In the genomic region with DNA sequence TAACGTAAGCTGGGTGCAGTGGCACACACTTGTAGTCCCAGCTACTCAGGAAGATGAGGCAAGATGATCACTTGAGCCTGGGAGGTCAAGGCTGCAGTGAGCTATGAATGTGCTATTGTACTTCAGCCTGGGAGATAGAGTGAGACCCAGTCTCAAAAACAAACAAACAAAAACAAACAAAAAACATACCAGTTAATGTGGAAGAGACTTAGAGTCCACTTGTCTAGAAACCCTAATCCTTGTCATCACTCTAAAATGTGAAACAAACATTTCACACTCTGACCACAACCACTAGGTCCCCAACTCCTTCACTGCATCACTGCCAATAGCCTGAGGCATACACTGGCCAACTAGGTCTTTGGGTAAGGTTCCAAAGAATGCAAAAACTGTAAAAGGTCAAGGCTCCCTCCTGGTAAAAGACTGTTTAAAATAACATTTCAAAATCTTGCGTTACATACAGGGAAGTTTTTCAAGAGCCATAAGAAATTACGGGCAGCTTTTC, we compare ENCODE assay signal across 23 cellular contexts. TPM values are rescaled to one million over a fixed set of nuclear protein-coding genes. Genes with fewer than 3 reads are reported as not detected.
DNase-seq lines count a peak whose midpoint lies in the region; ATAC-seq and TF ChIP-seq lines count a peak whose summit lies in the region.
"Had no signal": no experiment of that assay in that cellular context is flagged by ENCODE, and none has a peak within 500 bp of the region (broad histone marks: within the 10 kb centered on the region; RNA-seq: fewer than 3 reads in every experiment).

No MANE protein-coding gene starts in this region.

- no peak overlapping the region for H2AK5ac ChIP-seq in IMR-90 (ENCODE audit: low read depth, low read length)

- no peak overlapping the region for H4K5ac ChIP-seq in IMR-90 (ENCODE audit: low read depth, low read length)

- H3K79me2 ChIP-seq in mammary epithelial cell (ENCODE audit: insufficient read depth, low read length), result no peaks in the 10 kb centered on the region

- H3K27me3 ChIP-seq in IMR-90 (ENCODE audit: control insufficient read depth, insufficient read depth, low read length) (no peaks in the 10 kb centered on the region), mammary epithelial cell (ENCODE audit: insufficient read depth, low read length) (no peaks in the 10 kb centered on the region), lower lobe of right lung (ENCODE audit: low read depth) (peaks cover 6% of the 10 kb centered on the region), ascending aorta (no peaks in the 10 kb centered on the region), colonic mucosa (no peaks in the 10 kb centered on the region)
- H3K27me3 ChIP-seq: BE2C had no signal

- H3K4me3 ChIP-seq in IMR-90 (ENCODE audit: insufficient read depth, low read depth, low read length) (no peak overlapping the region), mammary epithelial cell (replicated peaks in 1 of 3; ENCODE audit: insufficient read depth in 1 of 3, low read depth in 2 of 3, low read length in 3 of 3) (no peak overlapping the region), lower lobe of right lung (no peak overlapping the region), ascending aorta (no peak overlapping the region), colonic mucosa (no peak overlapping the region)
- H3K4me3 ChIP-seq: heart right ventricle, suprapubic skin had no signal

- intact Hi-C loops in Calu3 (cut with micrococcal nuclease; ENCODE audit: unreplicated experiment), result no loop called here
- intact Hi-C loops in IMR-90 (cut with micrococcal nuclease), result no loop called here
- intact Hi-C loops in mammary epithelial cell (cut with micrococcal nuclease), result no loop called here
- intact Hi-C loops in lower lobe of right lung (cut with DNase I), result no loop called here
- intact Hi-C loops in ascending aorta (cut with DNase I), result no loop called here
- intact Hi-C loops in colonic mucosa (cut with DNase I), result no loop called here

- no peak overlapping the region for H2BK5ac ChIP-seq in IMR-90 (ENCODE audit: low read depth, low read length, poor library complexity, severe bottlenecking)

- no peaks in the 10 kb centered on the region for H3K9me3 Mint-ChIP-seq in Calu3 (ENCODE audit: low read depth, unreplicated experiment)

- H3K18ac ChIP-seq in IMR-90 (ENCODE audit: low read depth, low read length), result no peak overlapping the region

- no peak overlapping the region for H2BK120ac ChIP-seq in IMR-90 (ENCODE audit: low read depth, low read length)

- no peaks in the 10 kb centered on the region for H3K36me3 ChIP-seq in IMR-90 (ENCODE audit: control insufficient read depth, insufficient read depth, low read length)
- no peaks in the 10 kb centered on the region for H3K36me3 ChIP-seq in mammary epithelial cell (ENCODE audit: insufficient read depth, low read length)
- no peaks in the 10 kb centered on the region for H3K36me3 ChIP-seq in lower lobe of right lung
- H3K36me3 ChIP-seq in ascending aorta, result no peaks in the 10 kb centered on the region
- H3K36me3 ChIP-seq in colonic mucosa, result no peaks in the 10 kb centered on the region
- H3K36me3 ChIP-seq: BE2C, heart right ventricle, neutrophil, suprapubic skin had no signal

- dilution Hi-C loops in IMR-90 (cut with HindIII; ENCODE audit: low sequenced_read_pairs, unreplicated experiment) (no loop called here), mammary epithelial cell (cut with HindIII; ENCODE audit: low sequenced_read_pairs) (no loop called here)

- no peak overlapping the region for H3K4ac ChIP-seq in IMR-90 (ENCODE audit: low read depth, low read length)

- no peak overlapping the region for H2AK9ac ChIP-seq in IMR-90 (replicated peaks; ENCODE audit: low read depth, low read length, poor library complexity)

- ATAC-seq in IMR-90 (ENCODE audit: low read depth), result peak; percentile 32; the same call in 1 of the 2 replicates
- peak; percentile 47 to 66 for ATAC-seq in lower lobe of right lung
- no peak for ATAC-seq in HG03442 (IDR thresholded peaks at IDR 0.05; ENCODE audit: unreplicated experiment)
- ATAC-seq: heart right ventricle, Right ventricle myocardium inferior had no signal

- peaks cover 25% of the 10 kb centered on the region for H3K4me1 Mint-ChIP-seq in Calu3 (ENCODE audit: low read depth, unreplicated experiment)
- H3K4me1 Mint-ChIP-seq: IgD-negative memory B cell had no signal

- H3K4me2 ChIP-seq in IMR-90 (ENCODE audit: low read depth, low read length) (no peak overlapping the region), mammary epithelial cell (ENCODE audit: insufficient read depth, low read depth, low read length) (no peak overlapping the region)

- WGBS in IMR-90 (ENCODE audit: extremely low coverage in 2 of 2, insufficient read length in 1 of 2), 2 experiments, result no CpG with 5 or more reads among the region's 3 CpGs
- 18% methylated on average over 3 of the region's 3 CpGs for WGBS in mammary epithelial cell (ENCODE audit: low coverage, missing lambda C conversion rate)

- H3K4me3 Mint-ChIP-seq in Calu3 (ENCODE audit: low read depth, unreplicated experiment), result no peak overlapping the region
- H3K4me3 Mint-ChIP-seq: IgD-negative memory B cell had no signal

- CTCF ChIA-PET in Calu3 (lab: Charles Lee), result interaction anchor here (0.7 to 1.1 kb wide), 3 partner anchors 8 to 61 kb away, joined by 3 to 4 read pairs (median 4); no protein-coding TSS in a partner anchor
- CTCF ChIA-PET in IMR-90 (lab: Yijun Ruan, JAX), result no interaction called here
- CTCF ChIA-PET in mammary epithelial cell (lab: Charles Lee; ENCODE audit: low non-redundant PET), result no interaction called here

- TF ChIP-seq CTCF in Calu3 (IDR thresholded peaks at IDR 0.05; ENCODE audit: unreplicated experiment), result no peak
- TF ChIP-seq CTCF in IMR-90 (conservative IDR thresholded peaks at IDR 0.05; ENCODE audit: low read depth, low read length), result no peak
- TF ChIP-seq CTCF in mammary epithelial cell (conservative IDR thresholded peaks at IDR 0.05 in 1 of 2, IDR thresholded peaks at IDR 0.05 in 1 of 2; ENCODE audit: extremely low read depth in 1 of 2, insufficient read depth in 1 of 2, low read depth in 1 of 2, low read length in 2 of 2), result no peak
- no peak for TF ChIP-seq CTCF in lower lobe of right lung (IDR thresholded peaks at IDR 0.05)
- no peak for TF ChIP-seq CTCF in ascending aorta (IDR thresholded peaks at IDR 0.05)
- TF ChIP-seq CTCF in colonic mucosa (IDR thresholded peaks at IDR 0.05), result no peak

- no peak overlapping the region for H3K14ac ChIP-seq in IMR-90 (replicated peaks; ENCODE audit: low read depth, low read length)

- no peaks in the 10 kb centered on the region for H3K9me1 ChIP-seq in IMR-90 (ENCODE audit: insufficient read depth, low read length)

- no peak overlapping the region for H4K91ac ChIP-seq in IMR-90 (ENCODE audit: insufficient read depth, low read depth, low read length)

- H3K9ac ChIP-seq in IMR-90 (ENCODE audit: low read depth, low read length), result no peak overlapping the region
- H3K9ac ChIP-seq in mammary epithelial cell (ENCODE audit: insufficient read depth, low read length), result no peak overlapping the region
- H3K9ac ChIP-seq in colonic mucosa (ENCODE audit: low read depth in 2 of 2, low read length in 2 of 2), result no peak overlapping the region

- no peak overlapping the region for H3K23ac ChIP-seq in IMR-90 (ENCODE audit: low read depth, low read length)

- H3K36me3 Mint-ChIP-seq in Calu3 (ENCODE audit: insufficient read depth, unreplicated experiment), result no peaks in the 10 kb centered on the region
- H3K36me3 Mint-ChIP-seq: IgD-negative memory B cell had no signal

- H4K8ac ChIP-seq in IMR-90 (ENCODE audit: low read depth in 2 of 2, low read length in 2 of 2), result no peak overlapping the region

- H3K27ac ChIP-seq in IMR-90 (ENCODE audit: insufficient read depth, low read length) (no peak overlapping the region), mammary epithelial cell (ENCODE audit: insufficient read depth, low read depth, low read length) (no peak overlapping the region), lower lobe of right lung (no peak overlapping the region), ascending aorta (no peak overlapping the region), colonic mucosa (no peak overlapping the region)
- H3K27ac ChIP-seq: heart right ventricle, neutrophil, suprapubic skin had no signal

- TF ChIP-seq RAD21 in IMR-90 (IDR thresholded peaks at IDR 0.05; ENCODE audit: low read length), result no peak

- DNase-seq in Calu3, result peak; percentile 66
- no peak for DNase-seq in IMR-90
- DNase-seq in mammary epithelial cell, result peak; percentile 35
- no peak for DNase-seq in lower lobe of right lung
- no peak for DNase-seq in SHP77 treated with DMSO at 0.1 percent for 48 hours (lab: John Stamatoyannopoulos, UW)
- DNase-seq in ascending aorta (ENCODE audit: low spot score in 2 of 2), result no peak
- no peak for DNase-seq in colonic mucosa
- DNase-seq: activated CD4-positive, CD25-positive, alpha-beta regulatory T cell; amniotic stem cell; BE2C; cortex of kidney; DMS153; heart right ventricle; NCI-H1048; NCI-H2107; stimulated activated CD4-positive, alpha-beta T cell treated with anti-CD3 and anti-CD28 coated beads, Interleukin-4, amount 100 ng/mL, for 1 hour had no signal

- in situ Hi-C loops in IMR-90 (cut with MboI; ENCODE audit: low sequenced_read_pairs), result no loop called here
- in situ Hi-C loops in mammary epithelial cell (cut with MboI; ENCODE audit: low sequenced_read_pairs in 2 of 2), result loop anchor here in 1 of 2 donors (25.0 kb wide), 1 partner anchor 175 kb away; no protein-coding TSS in a partner anchor

- POLR2A ChIA-PET in IMR-90 (lab: Charles Lee; ENCODE audit: unreplicated experiment), result interaction anchor here (0.6 kb wide), 1 partner anchor 61 kb away, joined by 5 read pairs; no protein-coding TSS in a partner anchor

- no peak overlapping the region for H2BK20ac ChIP-seq in IMR-90 (ENCODE audit: low read depth, low read length)

- peak overlapping the region; percentile 8 for H3K27ac Mint-ChIP-seq in Calu3 (ENCODE audit: unreplicated experiment)
- H3K27ac Mint-ChIP-seq: IgD-negative memory B cell had no signal

- H3K79me1 ChIP-seq in IMR-90 (ENCODE audit: low read depth in 1 of 2, low read length in 2 of 2), result no peaks in the 10 kb centered on the region

- H2BK15ac ChIP-seq in IMR-90 (ENCODE audit: low read depth, low read length), result no peak overlapping the region

- H3K4me1 ChIP-seq in IMR-90 (ENCODE audit: control insufficient read depth, insufficient read depth, low read length) (no peaks in the 10 kb centered on the region), mammary epithelial cell (ENCODE audit: insufficient read depth, low read length) (no peaks in the 10 kb centered on the region), lower lobe of right lung (no peaks in the 10 kb centered on the region), ascending aorta (no peaks in the 10 kb centered on the region), colonic mucosa (no peaks in the 10 kb centered on the region)
- H3K4me1 ChIP-seq: BE2C, heart right ventricle, suprapubic skin had no signal

- TF ChIP-seq POLR2A in IMR-90 (IDR thresholded peaks at IDR 0.05; ENCODE audit: low read depth, low read length), result no peak

- no peaks in the 10 kb centered on the region for H3K27me3 Mint-ChIP-seq in Calu3 (ENCODE audit: unreplicated experiment)

- no peak overlapping the region for H2AFZ ChIP-seq in IMR-90 (replicated peaks; ENCODE audit: low read length, poor library complexity)
- H2AFZ ChIP-seq in mammary epithelial cell (ENCODE audit: low read depth, low read length), result no peak overlapping the region

- H3K9me3 ChIP-seq in IMR-90 (ENCODE audit: control insufficient read depth, insufficient read depth, low read length), result no peaks in the 10 kb centered on the region
- no peaks in the 10 kb centered on the region for H3K9me3 ChIP-seq in mammary epithelial cell (replicated peaks; ENCODE audit: insufficient read depth, low read length)
- no peaks in the 10 kb centered on the region for H3K9me3 ChIP-seq in lower lobe of right lung
- H3K9me3 ChIP-seq in ascending aorta, result no peaks in the 10 kb centered on the region
- H3K9me3 ChIP-seq in colonic mucosa, result no peaks in the 10 kb centered on the region
- H3K9me3 ChIP-seq: heart right ventricle, neutrophil, suprapubic skin had no signal

- BruUV-seq in Calu3 (replicated peaks; lab: Mats Ljungman, UMichigan) (no TSS peak), IMR-90 (replicated peaks; lab: Mats Ljungman, UMichigan) (no TSS peak), mammary epithelial cell (replicated peaks; lab: Mats Ljungman, UMichigan) (no TSS peak)

- no peaks in the 10 kb centered on the region for H4K20me1 ChIP-seq in IMR-90 (ENCODE audit: insufficient read depth, low read length)
- no peaks in the 10 kb centered on the region for H4K20me1 ChIP-seq in mammary epithelial cell (ENCODE audit: insufficient read depth, low read length)

- H3K56ac ChIP-seq in IMR-90 (ENCODE audit: extremely low read depth, insufficient read depth, low read length), result no peak overlapping the region

RNA-seq across cellular contexts. Expression of gene CYP2B6, which starts 28.6 kb away (rescaled TPM):
- total RNA-seq in Calu3 (2022), result 4.2 and 7.6 TPM in 2 replicates
- total RNA-seq in IMR-90 (2012; rRNA removed), result not detected in 2 replicates
- polyA plus RNA-seq in IMR-90 (2012; rRNA removed), result not detected in 2 replicates
- not detected in 2 replicates for polyA plus RNA-seq in IMR-90 (2012; cell fraction: cytosol; rRNA removed)
- polyA plus RNA-seq in IMR-90 (2012; cell fraction: nucleus; rRNA removed; ENCODE audit: low replicate concordance), result not detected in 2 replicates
- total RNA-seq in mammary epithelial cell, result not detected
- polyA plus RNA-seq in mammary epithelial cell, result not detected
- polyA minus RNA-seq in mammary epithelial cell, result not detected
- total RNA-seq in lower lobe of right lung, result 1.9 TPM
- total RNA-seq in ascending aorta, result not detected
- 1 to 10 TPM; 2.6 to 4.6 TPM for total RNA-seq in colonic mucosa
- total RNA-seq: heart right ventricle; Right ventricle myocardium inferior; T-helper 2 cell treated with Interferon-gamma antibody and Interleukin-4, amounts not matched to agents 100 ng/mL and 5 ng/mL, for 36 hours had no signal
- polyA plus RNA-seq: heart right ventricle, IgD-negative memory B cell, keratinocyte had no signal

Comparison
In these comparisons a context has a peak if more than half of its experiments do, and no peak if none do; other contexts are left out.
1. DNase-seq: peak in Calu3 (single experiment) and mammary epithelial cell (single experiment); none in IMR-90 (single experiment), lower lobe of right lung (single experiment), SHP77 treated with DMSO at 0.1 percent for 48 hours (single experiment), ascending aorta (0 of 2) and colonic mucosa (single experiment).